ENCODE assay signal across 1 cellular context in the genomic region with DNA sequence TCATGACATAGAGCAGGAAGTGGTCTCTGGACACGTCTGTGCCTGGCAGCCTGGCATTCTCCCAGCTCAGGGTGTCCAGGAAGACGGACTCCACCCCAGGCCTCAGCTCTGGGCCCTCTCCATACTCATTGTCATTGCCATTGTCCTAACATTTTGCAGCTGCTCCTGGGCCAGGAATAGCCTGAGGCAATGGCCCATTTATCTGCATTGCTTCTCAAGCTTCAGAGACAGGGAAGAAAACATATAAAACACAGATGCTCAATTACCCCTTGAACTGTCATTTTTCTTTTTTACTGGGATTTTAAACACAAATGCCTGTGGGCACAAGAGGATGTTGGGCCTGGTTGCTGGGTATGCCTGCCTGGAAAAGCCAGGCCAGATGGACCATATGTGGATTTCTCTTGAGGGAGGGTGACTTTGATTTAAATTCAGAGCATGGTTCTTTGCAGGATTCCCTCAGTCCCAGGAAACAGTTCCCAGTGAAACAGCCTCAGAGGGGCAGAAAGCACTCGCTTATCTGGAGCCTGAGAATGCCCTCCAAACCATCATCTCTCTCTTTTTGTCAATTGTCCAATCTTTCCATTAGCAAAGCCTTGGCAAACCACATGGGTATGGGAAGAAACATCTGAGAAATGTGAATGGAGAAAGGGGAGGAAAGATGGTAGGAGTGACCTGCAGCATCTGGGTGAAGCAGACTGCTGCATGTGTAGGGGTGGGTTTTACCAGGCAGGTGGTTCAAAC.
TF ChIP-seq lines count a peak whose summit lies in the region.

No MANE protein-coding gene starts in this region.

TF ChIP-seq in SK-N-SH, 30 proteins besides CTCF, POLR2A, EP300 and RAD21 (continued from another document):
- TF ChIP-seq, protein P1, sequence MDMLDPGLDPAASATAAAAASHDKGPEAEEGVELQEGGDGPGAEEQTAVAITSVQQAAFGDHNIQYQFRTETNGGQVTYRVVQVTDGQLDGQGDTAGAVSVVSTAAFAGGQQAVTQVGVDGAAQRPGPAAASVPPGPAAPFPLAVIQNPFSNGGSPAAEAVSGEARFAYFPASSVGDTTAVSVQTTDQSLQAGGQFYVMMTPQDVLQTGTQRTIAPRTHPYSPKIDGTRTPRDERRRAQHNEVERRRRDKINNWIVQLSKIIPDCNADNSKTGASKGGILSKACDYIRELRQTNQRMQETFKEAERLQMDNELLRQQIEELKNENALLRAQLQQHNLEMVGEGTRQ (IDR thresholded peaks at IDR 0.05; ENCODE audit: borderline replicate concordance, low read depth, low read length): no peak
- TF ChIP-seq SIN3A (IDR thresholded peaks at IDR 0.05; ENCODE audit: borderline replicate concordance, low read depth, low read length) (0 out of 2 replicates have a peak, but pooled peaks have one; percentile 29), MXI1 (IDR thresholded peaks at IDR 0.05; ENCODE audit: low read depth, low read length) (0 out of 2 replicates have a peak, but pooled peaks have one; percentile 7), EZH2phosphoT487 (IDR thresholded peaks at IDR 0.05; ENCODE audit: borderline replicate concordance, low read depth) (no peak), FOXM1 (IDR thresholded peaks at IDR 0.05; ENCODE audit: low read depth) (peak; percentile 78; the same call in 1 of the 2 replicates), TEAD4 (IDR thresholded peaks at IDR 0.05; ENCODE audit: borderline replicate concordance, insufficient read depth) (peak; percentile 66), FOXJ3 (CRISPR knock-in tag; IDR thresholded peaks at IDR 0.05) (peak; percentile 95), MEF2A (IDR thresholded peaks at IDR 0.05; ENCODE audit: borderline replicate concordance, low read depth) (no peak), CHD2 (IDR thresholded peaks at IDR 0.05; ENCODE audit: low read length, partially characterized antibody) (peak; percentile 71), RCOR1 (IDR thresholded peaks at IDR 0.05; ENCODE audit: low read length) (peak; percentile 91), SMC3 (IDR thresholded peaks at IDR 0.05; ENCODE audit: low read depth, low read length) (no peak; the same call in 1 of the 2 replicates), POLR2AphosphoS5 (IDR thresholded peaks at IDR 0.05; ENCODE audit: low read depth, low read length) (peak; percentile 77), GABPA (IDR thresholded peaks at IDR 0.05; ENCODE audit: low read depth) (no peak), FOSL2 (IDR thresholded peaks at IDR 0.05; ENCODE audit: borderline replicate concordance, low read depth) (no peak), RXRA (IDR thresholded peaks at IDR 0.05; ENCODE audit: borderline replicate concordance, low read depth) (no peak), NRF1 (IDR thresholded peaks at IDR 0.05; ENCODE audit: low read depth, low read length) (no peak), GATA2 (CRISPR knock-in tag; IDR thresholded peaks at IDR 0.05) (peak; percentile 93), NFIC (IDR thresholded peaks at IDR 0.05; ENCODE audit: borderline replicate concordance) (peak; percentile 69)
- TF ChIP-seq, protein P2, sequence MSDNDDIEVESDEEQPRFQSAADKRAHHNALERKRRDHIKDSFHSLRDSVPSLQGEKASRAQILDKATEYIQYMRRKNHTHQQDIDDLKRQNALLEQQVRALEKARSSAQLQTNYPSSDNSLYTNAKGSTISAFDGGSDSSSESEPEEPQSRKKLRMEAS (IDR thresholded peaks at IDR 0.05; ENCODE audit: low read depth): no peak
- TF ChIP-seq, protein P3, sequence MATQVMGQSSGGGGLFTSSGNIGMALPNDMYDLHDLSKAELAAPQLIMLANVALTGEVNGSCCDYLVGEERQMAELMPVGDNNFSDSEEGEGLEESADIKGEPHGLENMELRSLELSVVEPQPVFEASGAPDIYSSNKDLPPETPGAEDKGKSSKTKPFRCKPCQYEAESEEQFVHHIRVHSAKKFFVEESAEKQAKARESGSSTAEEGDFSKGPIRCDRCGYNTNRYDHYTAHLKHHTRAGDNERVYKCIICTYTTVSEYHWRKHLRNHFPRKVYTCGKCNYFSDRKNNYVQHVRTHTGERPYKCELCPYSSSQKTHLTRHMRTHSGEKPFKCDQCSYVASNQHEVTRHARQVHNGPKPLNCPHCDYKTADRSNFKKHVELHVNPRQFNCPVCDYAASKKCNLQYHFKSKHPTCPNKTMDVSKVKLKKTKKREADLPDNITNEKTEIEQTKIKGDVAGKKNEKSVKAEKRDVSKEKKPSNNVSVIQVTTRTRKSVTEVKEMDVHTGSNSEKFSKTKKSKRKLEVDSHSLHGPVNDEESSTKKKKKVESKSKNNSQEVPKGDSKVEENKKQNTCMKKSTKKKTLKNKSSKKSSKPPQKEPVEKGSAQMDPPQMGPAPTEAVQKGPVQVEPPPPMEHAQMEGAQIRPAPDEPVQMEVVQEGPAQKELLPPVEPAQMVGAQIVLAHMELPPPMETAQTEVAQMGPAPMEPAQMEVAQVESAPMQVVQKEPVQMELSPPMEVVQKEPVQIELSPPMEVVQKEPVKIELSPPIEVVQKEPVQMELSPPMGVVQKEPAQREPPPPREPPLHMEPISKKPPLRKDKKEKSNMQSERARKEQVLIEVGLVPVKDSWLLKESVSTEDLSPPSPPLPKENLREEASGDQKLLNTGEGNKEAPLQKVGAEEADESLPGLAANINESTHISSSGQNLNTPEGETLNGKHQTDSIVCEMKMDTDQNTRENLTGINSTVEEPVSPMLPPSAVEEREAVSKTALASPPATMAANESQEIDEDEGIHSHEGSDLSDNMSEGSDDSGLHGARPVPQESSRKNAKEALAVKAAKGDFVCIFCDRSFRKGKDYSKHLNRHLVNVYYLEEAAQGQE (IDR thresholded peaks at IDR 0.05; ENCODE audit: low read depth, low read length): 0 out of 2 replicates have a peak, but pooled peaks have one; percentile 6
